In the genomic region with DNA sequence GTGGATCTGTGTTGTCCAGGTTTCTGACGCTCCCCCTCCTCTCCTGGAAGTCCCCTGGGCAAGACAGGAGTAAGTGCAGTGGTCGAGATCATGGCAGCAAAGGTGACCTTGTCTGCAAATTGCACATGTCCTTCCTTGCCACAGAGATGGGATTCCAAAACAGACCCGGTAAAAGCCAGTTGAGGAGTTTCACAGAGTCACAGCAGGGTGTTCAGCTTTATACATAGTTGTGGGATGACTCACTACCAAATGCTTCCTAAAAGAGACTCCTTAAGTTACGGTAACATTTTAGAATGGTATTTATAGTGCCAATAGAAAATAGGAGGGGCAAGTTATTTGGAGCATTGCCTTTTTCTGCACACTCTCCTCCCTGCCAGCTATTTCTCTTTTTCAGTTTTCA, we compare ENCODE assay signal across 8 cellular contexts.
DNase-seq lines count a peak whose midpoint lies in the region; ATAC-seq, FAIRE-seq and TF ChIP-seq lines count a peak whose summit lies in the region.

No MANE protein-coding gene starts in this region.

- H3K27me3 ChIP-seq in endothelial cell of umbilical vein (ENCODE audit: control insufficient read depth in 2 of 2, insufficient read depth in 2 of 2, low read length in 2 of 2) = no peaks in the 10 kb centered on the region
- H3K27me3 ChIP-seq in naive thymus-derived CD4-positive, alpha-beta T cell (ENCODE audit: control insufficient read depth in 2 of 2, insufficient read depth in 2 of 2, low read length in 2 of 2) = no peaks in the 10 kb centered on the region

- POLR2A ChIA-PET in endothelial cell of umbilical vein (lab: Charles Lee) = interaction anchor here (1.3 kb wide), 1 partner anchor 20 kb away, joined by 4 read pairs; no protein-coding TSS in a partner anchor
- POLR2A ChIA-PET in naive thymus-derived CD4-positive, alpha-beta T cell (lab: Charles Lee) = no interaction called here
- POLR2A ChIA-PET in activated CD4-positive, alpha-beta T cell treated with anti-CD3 and anti-CD28 coated beads for 36 hours (lab: Charles Lee) = no interaction called here
- POLR2A ChIA-PET in activated CD8-positive, alpha-beta T cell treated with anti-CD3 and anti-CD28 coated beads for 36 hours (lab: Charles Lee) = no interaction called here

- peak overlapping the region; percentile 98 for H3K27ac ChIP-seq in endothelial cell of umbilical vein (ENCODE audit: insufficient read depth, low read depth, low read length)
- no peak overlapping the region for H3K27ac ChIP-seq in naive thymus-derived CD4-positive, alpha-beta T cell (ENCODE audit: low read depth, low read length)

- no peaks in the 10 kb centered on the region for H3K9me1 ChIP-seq in endothelial cell of umbilical vein (replicated peaks; ENCODE audit: control insufficient read depth, extremely low read depth, insufficient read depth, low read length)

- CTCF ChIA-PET in endothelial cell of umbilical vein (lab: Charles Lee) = interaction anchor here (1.1 to 1.9 kb wide), 6 partner anchors 9 to 607 kb away, joined by 3 to 9 read pairs (median 4); no protein-coding TSS in a partner anchor
- CTCF ChIA-PET in naive thymus-derived CD4-positive, alpha-beta T cell (lab: Charles Lee) = no interaction called here
- CTCF ChIA-PET in activated CD4-positive, alpha-beta T cell treated with anti-CD3 and anti-CD28 coated beads for 36 hours (lab: Charles Lee) = interaction anchor here (0.6 to 1.0 kb wide), 2 partner anchors 14 to 394 kb away, joined by 3 read pairs; no protein-coding TSS in a partner anchor
- CTCF ChIA-PET in activated CD8-positive, alpha-beta T cell treated with anti-CD3 and anti-CD28 coated beads for 36 hours (lab: Charles Lee) = no interaction called here

- H3K9me3 ChIP-seq in endothelial cell of umbilical vein (replicated peaks; ENCODE audit: control insufficient read depth, insufficient read depth, low read length) = no peaks in the 10 kb centered on the region
- H3K9me3 ChIP-seq in naive thymus-derived CD4-positive, alpha-beta T cell (ENCODE audit: control insufficient read depth in 2 of 3, low read length in 3 of 3) = no peaks in the 10 kb centered on the region

- peaks cover 0 to 4% (median 4%) of the 10 kb centered on the region in 5 donors for H3K27me3 Mint-ChIP-seq in naive thymus-derived CD4-positive, alpha-beta T cell
- peaks cover 8% of the 10 kb centered on the region for H3K27me3 Mint-ChIP-seq in activated CD4-positive, alpha-beta T cell treated with anti-CD3 and anti-CD28 coated beads for 36 hours
- peaks cover 4% of the 10 kb centered on the region for H3K27me3 Mint-ChIP-seq in activated CD8-positive, alpha-beta T cell treated with anti-CD3 and anti-CD28 coated beads for 36 hours

- H3K4me3 ChIP-seq in endothelial cell of umbilical vein (replicated peaks in 1 of 3; ENCODE audit: insufficient read depth in 1 of 3, low read depth in 1 of 3, low read length in 3 of 3) = peak overlapping the region in 1 of 3 experiments; percentile 44
- H3K4me3 ChIP-seq in naive thymus-derived CD4-positive, alpha-beta T cell (ENCODE audit: low read length) = no peak overlapping the region

- no peaks in the 10 kb centered on the region for H3K36me3 ChIP-seq in endothelial cell of umbilical vein (ENCODE audit: control insufficient read depth in 2 of 2, extremely low read depth in 1 of 2, insufficient read depth in 2 of 2, low read length in 2 of 2)
- no peaks in the 10 kb centered on the region for H3K36me3 ChIP-seq in naive thymus-derived CD4-positive, alpha-beta T cell (ENCODE audit: control insufficient read depth in 2 of 3, insufficient read depth in 3 of 3, low read length in 3 of 3)

- TF ChIP-seq POLR2A in endothelial cell of umbilical vein (IDR thresholded peaks at IDR 0.05; ENCODE audit: low read depth, low read length) = no peak

- intact Hi-C loops in endothelial cell of umbilical vein (cut with micrococcal nuclease) = loop anchor here (1.0 to 5.0 kb wide), 5 partner anchors 20 to 607 kb away; no protein-coding TSS in a partner anchor
- intact Hi-C loops in naive thymus-derived CD4-positive, alpha-beta T cell (cut with micrococcal nuclease) = no loop called here
- intact Hi-C loops in activated CD4-positive, alpha-beta T cell treated with anti-CD3 and anti-CD28 coated beads for 36 hours (cut with DNase I, micrococcal nuclease) = no loop called here
- intact Hi-C loops in activated CD8-positive, alpha-beta T cell treated with anti-CD3 and anti-CD28 coated beads for 36 hours (cut with micrococcal nuclease) = no loop called here

- ATAC-seq in GM21515 (IDR thresholded peaks at IDR 0.05; ENCODE audit: unreplicated experiment) = peak; percentile 47
- peak; percentile 18 for ATAC-seq in naive thymus-derived CD4-positive, alpha-beta T cell
- ATAC-seq in activated CD4-positive, alpha-beta T cell treated with anti-CD3 and anti-CD28 coated beads for 36 hours = no peak
- no peak for ATAC-seq in activated CD8-positive, alpha-beta T cell treated with anti-CD3 and anti-CD28 coated beads for 36 hours

- peaks cover 44% of the 10 kb centered on the region for H3K4me1 ChIP-seq in endothelial cell of umbilical vein (ENCODE audit: control insufficient read depth, extremely low read depth, insufficient read depth, low read length)
- no peaks in the 10 kb centered on the region for H3K4me1 ChIP-seq in naive thymus-derived CD4-positive, alpha-beta T cell (ENCODE audit: control insufficient read depth in 2 of 2, insufficient read depth in 2 of 2, low read length in 2 of 2)

- H3K4me2 ChIP-seq in endothelial cell of umbilical vein (ENCODE audit: insufficient read depth, low read length) = peak overlapping the region; percentile 75

- no peaks in the 10 kb centered on the region for H3K36me3 Mint-ChIP-seq in naive thymus-derived CD4-positive, alpha-beta T cell
- no peaks in the 10 kb centered on the region for H3K36me3 Mint-ChIP-seq in activated CD4-positive, alpha-beta T cell treated with anti-CD3 and anti-CD28 coated beads for 36 hours (ENCODE audit: low read depth)
- H3K36me3 Mint-ChIP-seq in activated CD8-positive, alpha-beta T cell treated with anti-CD3 and anti-CD28 coated beads for 36 hours (ENCODE audit: low read depth) = no peaks in the 10 kb centered on the region

- H3K79me2 ChIP-seq in endothelial cell of umbilical vein (ENCODE audit: control insufficient read depth, insufficient read depth, low read length) = no peaks in the 10 kb centered on the region

- H3K9ac ChIP-seq in endothelial cell of umbilical vein (replicated peaks; ENCODE audit: extremely low read depth, insufficient read depth, low read length) = peak overlapping the region; percentile 70

- no peak overlapping the region for H3K4me3 Mint-ChIP-seq in naive thymus-derived CD4-positive, alpha-beta T cell
- no peak overlapping the region for H3K4me3 Mint-ChIP-seq in activated CD4-positive, alpha-beta T cell treated with anti-CD3 and anti-CD28 coated beads for 36 hours
- no peak overlapping the region for H3K4me3 Mint-ChIP-seq in activated CD8-positive, alpha-beta T cell treated with anti-CD3 and anti-CD28 coated beads for 36 hours

- DNase-seq in NCI-H69 (lab: John Stamatoyannopoulos, UW) (peak; percentile 61), endothelial cell of umbilical vein (ENCODE audit: low read depth, low spot score) (peak; percentile 82), D341Med (ENCODE audit: low spot score) (no peak)
- no peak for DNase-seq in naive thymus-derived CD4-positive, alpha-beta T cell
- DNase-seq in activated CD4-positive, alpha-beta T cell treated with anti-CD3 and anti-CD28 coated beads for 36 hours = no peak
- no peak for DNase-seq in effector CD8-positive, alpha-beta T cell (lab: John Stamatoyannopoulos, UW)
- no peak for DNase-seq in activated CD8-positive, alpha-beta T cell treated with anti-CD3 and anti-CD28 coated beads for 36 hours

- FAIRE-seq in endothelial cell of umbilical vein (lab: Jason Lieb, UNC) = peak; percentile 85

- peaks cover 0 to 5% (median 0%) of the 10 kb centered on the region in 11 donors for H3K9me3 Mint-ChIP-seq in naive thymus-derived CD4-positive, alpha-beta T cell
- no peaks in the 10 kb centered on the region for H3K9me3 Mint-ChIP-seq in activated CD4-positive, alpha-beta T cell treated with anti-CD3 and anti-CD28 coated beads for 36 hours (ENCODE audit: low read depth)
- no peaks in the 10 kb centered on the region for H3K9me3 Mint-ChIP-seq in activated CD8-positive, alpha-beta T cell treated with anti-CD3 and anti-CD28 coated beads for 36 hours

- no peak for TF ChIP-seq CTCF in endothelial cell of umbilical vein (IDR thresholded peaks at IDR 0.05; ENCODE audit: extremely low read depth in 1 of 2, insufficient read depth in 1 of 2, low read depth in 1 of 2, low read length in 2 of 2)
- no peak for TF ChIP-seq CTCF in activated CD8-positive, alpha-beta T cell treated with anti-CD3 and anti-CD28 coated beads for 36 hours (IDR thresholded peaks at IDR 0.05)

- BruUV-seq in endothelial cell of umbilical vein (replicated peaks; lab: Mats Ljungman, UMichigan) = TSS peak; percentile 89

- H3K27ac Mint-ChIP-seq in naive thymus-derived CD4-positive, alpha-beta T cell = no peak overlapping the region
- no peak overlapping the region for H3K27ac Mint-ChIP-seq in activated CD4-positive, alpha-beta T cell treated with anti-CD3 and anti-CD28 coated beads for 36 hours
- H3K27ac Mint-ChIP-seq in activated CD8-positive, alpha-beta T cell treated with anti-CD3 and anti-CD28 coated beads for 36 hours = no peak overlapping the region

- H2AFZ ChIP-seq in endothelial cell of umbilical vein (ENCODE audit: low read depth, low read length) = peak overlapping the region; percentile 54

- H4K20me1 ChIP-seq in endothelial cell of umbilical vein (replicated peaks; ENCODE audit: control insufficient read depth, extremely low read depth, insufficient read depth, low read length) = no peaks in the 10 kb centered on the region

- dilution Hi-C loops in endothelial cell of umbilical vein (cut with MboI; ENCODE audit: extremely low pct_ligation_motif_present, low sequenced_read_pairs) = no loop called here

- peaks cover 0 to 1% (median 0%) of the 10 kb centered on the region in 7 donors for H3K4me1 Mint-ChIP-seq in naive thymus-derived CD4-positive, alpha-beta T cell
- no peaks in the 10 kb centered on the region for H3K4me1 Mint-ChIP-seq in activated CD4-positive, alpha-beta T cell treated with anti-CD3 and anti-CD28 coated beads for 36 hours
- H3K4me1 Mint-ChIP-seq in activated CD8-positive, alpha-beta T cell treated with anti-CD3 and anti-CD28 coated beads for 36 hours (ENCODE audit: low read depth) = no peaks in the 10 kb centered on the region

TF ChIP-seq in endothelial cell of umbilical vein, 7 proteins besides CTCF, POLR2A, EP300 and RAD21:
- TF ChIP-seq FOS (IDR thresholded peaks at IDR 0.05; ENCODE audit: borderline replicate concordance, insufficient read depth, low read length) (peak; percentile 89), JUN (IDR thresholded peaks at IDR 0.05; ENCODE audit: borderline replicate concordance, insufficient read depth, insufficient read length, low read depth) (peak; percentile 95), POLR2AphosphoS5 (IDR thresholded peaks at IDR 0.05; ENCODE audit: insufficient read depth, low read depth, low read length) (no peak)
TF ChIP-seq in endothelial cell of umbilical vein: peak in this region for 2.

Comparison
In these comparisons a context has a peak if more than half of its experiments do, and no peak if none do; other contexts are left out.
1. ATAC-seq: peak in GM21515 (single experiment) and naive thymus-derived CD4-positive, alpha-beta T cell (single experiment); none in activated CD4-positive, alpha-beta T cell treated with anti-CD3 and anti-CD28 coated beads for 36 hours (single experiment) and activated CD8-positive, alpha-beta T cell treated with anti-CD3 and anti-CD28 coated beads for 36 hours (single experiment).
2. DNase-seq: peak in NCI-H69 (single experiment) and endothelial cell of umbilical vein (single experiment); none in naive thymus-derived CD4-positive, alpha-beta T cell (0 of 9), D341Med (single experiment), activated CD4-positive, alpha-beta T cell treated with anti-CD3 and anti-CD28 coated beads for 36 hours (single experiment), effector CD8-positive, alpha-beta T cell (single experiment) and activated CD8-positive, alpha-beta T cell treated with anti-CD3 and anti-CD28 coated beads for 36 hours (single experiment).
3. CTCF ChIA-PET loops: an anchor here in endothelial cell of umbilical vein (1.1 to 1.9 kb wide) and activated CD4-positive, alpha-beta T cell treated with anti-CD3 and anti-CD28 coated beads for 36 hours (0.6 to 1.0 kb wide); none called in naive thymus-derived CD4-positive, alpha-beta T cell and activated CD8-positive, alpha-beta T cell treated with anti-CD3 and anti-CD28 coated beads for 36 hours.